ENCODE assay signal across 18 cellular contexts in the genomic region with DNA sequence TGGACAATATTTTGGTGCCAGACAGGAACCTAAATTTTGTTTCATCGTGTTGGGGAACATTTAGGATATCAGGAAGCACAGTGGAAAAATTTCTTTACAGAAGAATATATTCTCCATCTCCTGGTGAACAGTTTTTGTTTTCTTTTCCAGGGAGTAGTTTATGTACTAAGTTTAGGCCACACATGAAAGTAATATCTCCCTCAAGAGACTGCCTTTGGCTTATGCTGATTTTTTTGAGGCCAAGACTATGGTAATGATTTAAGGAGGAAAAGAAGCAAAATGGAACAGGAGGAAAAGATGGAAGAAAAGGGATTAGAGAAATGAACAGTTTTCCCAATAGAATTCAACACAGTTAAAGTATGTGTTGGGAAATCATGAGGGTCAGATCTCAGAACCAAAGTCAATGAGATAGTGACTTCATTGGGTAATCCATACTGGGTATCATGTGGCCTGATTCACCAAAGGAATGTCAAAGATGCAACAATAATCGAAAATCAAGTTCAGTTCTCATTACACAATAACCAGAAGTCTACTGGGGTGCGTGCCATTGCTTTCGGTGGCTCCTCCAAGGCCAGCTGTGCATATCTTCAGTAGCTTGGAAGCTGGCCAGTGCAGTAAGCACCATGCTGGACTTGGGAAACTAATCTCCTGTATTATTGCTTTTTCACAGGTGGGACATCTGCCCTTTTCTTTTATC.
A peak's percentile ranks its signal among the peaks of the same experiment; 100 is the strongest.
DNase-seq lines count a peak whose midpoint lies in the region; ATAC-seq and TF ChIP-seq lines count a peak whose summit lies in the region.
"Had no signal": no experiment of that assay in that cellular context is flagged by ENCODE, and none has a peak within 500 bp of the region (broad histone marks: within the 10 kb centered on the region; RNA-seq: fewer than 3 reads in every experiment).

No MANE protein-coding gene starts in this region.

- H3K4me1 Mint-ChIP-seq in activated naive CD8-positive, alpha-beta T cell treated with anti-CD3 and anti-CD28 coated beads, Interleukin-2, amount 50 U/mL, for 24 hours = no peaks in the 10 kb centered on the region
- H3K4me1 Mint-ChIP-seq: activated naive CD4-positive, alpha-beta T cell treated with anti-CD3 and anti-CD28 coated beads, Interleukin-2, amount 50 U/mL, for 24 hours had no signal

- peak in 6 of 8 donors; percentile 33 to 56 (median 44) for ATAC-seq in heart right ventricle
- ATAC-seq in activated naive CD8-positive, alpha-beta T cell treated with anti-CD3 and anti-CD28 coated beads, Interleukin-2, amount 50 U/mL, for 24 hours = no peak

- no peaks in the 10 kb centered on the region for H3K36me3 Mint-ChIP-seq in activated naive CD8-positive, alpha-beta T cell treated with anti-CD3 and anti-CD28 coated beads, Interleukin-2, amount 50 U/mL, for 24 hours (ENCODE audit: low read depth)
- H3K36me3 Mint-ChIP-seq: activated naive CD4-positive, alpha-beta T cell treated with anti-CD3 and anti-CD28 coated beads, Interleukin-2, amount 50 U/mL, for 24 hours had no signal

- H3K4me1 ChIP-seq in heart right ventricle (peaks cover 0 to 15% (median 0%) of the 10 kb centered on the region in 9 donors), skeletal muscle satellite cell (ENCODE audit: control insufficient read depth, insufficient read depth, low read length) (peaks cover 31% of the 10 kb centered on the region), MM.1S (ENCODE audit: low read length) (no peaks in the 10 kb centered on the region)
- H3K4me1 ChIP-seq: BLaER1 had no signal

- H3K27ac Mint-ChIP-seq in activated naive CD8-positive, alpha-beta T cell treated with anti-CD3 and anti-CD28 coated beads, Interleukin-2, amount 50 U/mL, for 24 hours = no peak overlapping the region
- H3K27ac Mint-ChIP-seq: activated naive CD4-positive, alpha-beta T cell treated with anti-CD3 and anti-CD28 coated beads, Interleukin-2, amount 50 U/mL, for 24 hours; progenitor cell of endocrine pancreas had no signal

- H3K4me3 ChIP-seq in heart right ventricle = no peak overlapping the region
- H3K4me3 ChIP-seq in skeletal muscle satellite cell (ENCODE audit: low read length) = no peak overlapping the region
- H3K4me3 ChIP-seq in MM.1S (ENCODE audit: low read length) = no peak overlapping the region
- H3K4me3 ChIP-seq: BLaER1 had no signal

- H3K27ac ChIP-seq in heart right ventricle (peak overlapping the region in 1 of 10 donors; percentile 10), MM.1S (ENCODE audit: low read length) (no peak overlapping the region)
- H3K27ac ChIP-seq: BLaER1 had no signal

- WGBS in heart right ventricle, 2 donors = 34 to 36% methylated on average over 4 of the region's 4 CpGs

- intact Hi-C loops in heart right ventricle (cut with DNase I) = no loop called here

- no peak overlapping the region for H2AFZ ChIP-seq in MM.1S (ENCODE audit: low read length)

- DNase-seq in HCEC 1CT (peak; percentile 47), astrocyte of the hippocampus (ENCODE audit: low read depth, low spot score) (peak; percentile 5), heart right ventricle (peak in 1 of 2 donors; percentile 20), NCI-H1048 (lab: John Stamatoyannopoulos, UW) (no peak), MM.1S (no peak), SW480 (ENCODE audit: low spot score) (no peak)
- no peak for DNase-seq in activated naive CD8-positive, alpha-beta T cell treated with anti-CD3 and anti-CD28 coated beads, Interleukin-2, amount 50 U/mL, for 24 hours
- DNase-seq: activated CD4-positive, alpha-beta T cell treated with anti-CD3 and anti-CD28 coated beads, Interleukin-2, amount 50 U/mL, for 4 hours; activated T-cell treated with anti-CD3 and anti-CD28 coated beads, Interleukin-2, amount 50 U/mL, for 1 hour; Karpas-422; kidney glomerular epithelial cell; NCI-H1436 treated with DMSO at 0.1 percent for 48 hours; NCI-H345; SK-N-SH had no signal

- no peaks in the 10 kb centered on the region for H4K20me1 ChIP-seq in MM.1S (ENCODE audit: insufficient read depth, low read length)
- H4K20me1 ChIP-seq: BLaER1 had no signal

- H3K36me3 ChIP-seq in heart right ventricle (no peaks in the 10 kb centered on the region), skeletal muscle satellite cell (ENCODE audit: insufficient read depth, low read length) (no peaks in the 10 kb centered on the region), MM.1S (replicated peaks; ENCODE audit: insufficient read depth, low read length) (no peaks in the 10 kb centered on the region)
- H3K36me3 ChIP-seq: BLaER1 had no signal

- no peaks in the 10 kb centered on the region for H3K9me3 Mint-ChIP-seq in activated naive CD8-positive, alpha-beta T cell treated with anti-CD3 and anti-CD28 coated beads, Interleukin-2, amount 50 U/mL, for 24 hours
- H3K9me3 Mint-ChIP-seq: activated naive CD4-positive, alpha-beta T cell treated with anti-CD3 and anti-CD28 coated beads, Interleukin-2, amount 50 U/mL, for 24 hours had no signal

- no peaks in the 10 kb centered on the region for H3K79me2 ChIP-seq in MM.1S (ENCODE audit: low read length)

- H3F3A ChIP-seq in MM.1S (ENCODE audit: insufficient read depth, low read length) = no peaks in the 10 kb centered on the region

- H3K4me2 ChIP-seq in skeletal muscle satellite cell (ENCODE audit: low read length) (peak overlapping the region; percentile 8), MM.1S (ENCODE audit: low read depth, low read length) (no peak overlapping the region)
- H3K4me2 ChIP-seq: BLaER1, SK-N-SH had no signal

- TF ChIP-seq CTCF in heart right ventricle (IDR thresholded peaks at IDR 0.05) = no peak
- no peak for TF ChIP-seq CTCF in MM.1S (IDR thresholded peaks at IDR 0.05; ENCODE audit: low read length)

- H3K9ac ChIP-seq in skeletal muscle satellite cell (ENCODE audit: low read depth, low read length) = no peak overlapping the region
- no peak overlapping the region for H3K9ac ChIP-seq in MM.1S (ENCODE audit: low read length)
- H3K9ac ChIP-seq: BLaER1, SK-N-SH had no signal

- H3K9me2 ChIP-seq in MM.1S (replicated peaks; ENCODE audit: insufficient read depth, low read length) = no peaks in the 10 kb centered on the region
- H3K9me2 ChIP-seq: SK-N-SH had no signal

- H3K27me3 ChIP-seq in heart right ventricle = no peaks in the 10 kb centered on the region
- H3K27me3 ChIP-seq in skeletal muscle satellite cell (ENCODE audit: control insufficient read depth, insufficient read depth, low read length) = no peaks in the 10 kb centered on the region
- H3K27me3 ChIP-seq in MM.1S (replicated peaks; ENCODE audit: insufficient read depth, low read length) = no peaks in the 10 kb centered on the region
- H3K27me3 ChIP-seq: BLaER1 had no signal

- H3K4me3 Mint-ChIP-seq in activated naive CD8-positive, alpha-beta T cell treated with anti-CD3 and anti-CD28 coated beads, Interleukin-2, amount 50 U/mL, for 24 hours = no peak overlapping the region
- H3K4me3 Mint-ChIP-seq: activated naive CD4-positive, alpha-beta T cell treated with anti-CD3 and anti-CD28 coated beads, Interleukin-2, amount 50 U/mL, for 24 hours had no signal

- H3K9me3 ChIP-seq in heart right ventricle (peaks cover 0 to 3% (median 0%) of the 10 kb centered on the region in 11 donors), skeletal muscle satellite cell (replicated peaks; ENCODE audit: low read length) (no peaks in the 10 kb centered on the region), MM.1S (replicated peaks; ENCODE audit: insufficient read depth, low read length) (no peaks in the 10 kb centered on the region)
- H3K9me3 ChIP-seq: BLaER1, SK-N-SH had no signal

- no peaks in the 10 kb centered on the region for H3K27me3 Mint-ChIP-seq in activated naive CD8-positive, alpha-beta T cell treated with anti-CD3 and anti-CD28 coated beads, Interleukin-2, amount 50 U/mL, for 24 hours
- H3K27me3 Mint-ChIP-seq: progenitor cell of endocrine pancreas had no signal

Comparison
In these comparisons a context has a peak if more than half of its experiments do, and no peak if none do; other contexts are left out.
1. DNase-seq: peak in HCEC 1CT (single experiment) and astrocyte of the hippocampus (single experiment); none in NCI-H1048 (single experiment), activated naive CD8-positive, alpha-beta T cell treated with anti-CD3 and anti-CD28 coated beads, Interleukin-2, amount 50 U/mL, for 24 hours (single experiment), MM.1S (single experiment) and SW480 (single experiment).